In the genomic region with DNA sequence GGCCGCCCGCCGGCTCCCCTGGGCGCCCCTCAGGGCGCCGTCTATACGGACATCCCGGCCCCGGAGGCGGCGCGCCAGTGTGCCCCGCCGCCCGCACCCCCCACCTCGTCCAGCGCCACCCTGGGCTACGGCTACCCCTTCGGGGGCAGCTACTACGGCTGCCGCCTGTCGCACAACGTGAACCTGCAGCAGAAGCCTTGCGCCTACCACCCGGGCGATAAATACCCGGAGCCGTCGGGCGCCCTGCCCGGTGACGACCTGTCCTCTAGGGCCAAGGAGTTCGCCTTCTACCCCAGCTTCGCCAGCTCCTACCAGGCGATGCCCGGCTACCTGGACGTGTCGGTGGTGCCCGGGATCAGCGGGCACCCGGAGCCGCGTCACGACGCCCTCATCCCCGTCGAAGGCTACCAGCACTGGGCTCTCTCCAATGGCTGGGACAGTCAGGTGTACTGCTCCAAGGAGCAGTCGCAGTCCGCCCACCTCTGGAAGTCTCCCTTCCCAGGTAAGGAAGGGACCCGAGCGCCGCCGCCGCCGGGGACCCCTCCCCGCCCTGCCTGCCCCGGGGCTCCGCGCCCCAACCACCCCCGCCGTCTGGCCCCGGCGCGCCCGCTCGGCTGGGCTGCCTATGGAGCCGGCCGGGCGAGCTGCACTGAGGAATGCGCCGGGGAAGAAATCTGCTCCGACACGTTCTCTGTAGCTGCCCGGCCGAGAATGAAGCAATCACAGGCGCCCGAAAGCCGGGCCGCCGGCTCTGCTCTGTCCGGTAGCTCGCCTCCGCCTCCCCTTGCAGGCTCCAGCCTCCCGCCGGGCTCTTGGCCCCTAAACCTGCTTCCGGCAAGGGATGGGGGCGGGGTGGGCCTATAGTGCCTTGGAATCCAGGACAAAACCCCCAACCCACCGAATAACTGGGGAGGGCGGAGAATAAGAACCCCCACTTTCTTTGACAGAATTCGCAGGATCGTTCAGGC, we compare ENCODE assay signal across 10 cellular contexts. TPM values are rescaled to one million over a fixed set of nuclear protein-coding genes. Genes with fewer than 3 reads are reported as not detected.
DNase-seq lines count a peak whose midpoint lies in the region; ATAC-seq and TF ChIP-seq lines count a peak whose summit lies in the region.
"Had no signal": no experiment of that assay in that cellular context is flagged by ENCODE, and none has a peak within 500 bp of the region (broad histone marks: within the 10 kb centered on the region; RNA-seq: fewer than 3 reads in every experiment).

No MANE protein-coding gene starts in this region.

- no CpG with 5 or more reads among the region's 91 CpGs for WGBS in trophoblast cell (ENCODE audit: extremely low coverage, insufficient coverage, insufficient read length)

- H3K18ac ChIP-seq in trophoblast cell (ENCODE audit: low read length), result peak overlapping the region; percentile 98

- no peaks in the 10 kb centered on the region for H3K9me3 Mint-ChIP-seq in activated naive CD8-positive, alpha-beta T cell treated with anti-CD3 and anti-CD28 coated beads, Interleukin-2, amount 50 U/mL, for 24 hours
- H3K9me3 Mint-ChIP-seq: dendritic cell treated with granulocyte-macrophage colony-stimulating factor and Interleukin-4, amounts not matched to agents 40 ng/mL and 50 ng/mL, for 4 days had no signal

- intact Hi-C loops in dorsolateral prefrontal cortex (cut with DNase I), result no loop called here

- peak overlapping the region; percentile 90 for H3K4ac ChIP-seq in trophoblast cell (ENCODE audit: low read depth, low read length)

- H4K12ac ChIP-seq in trophoblast cell (ENCODE audit: low read depth, low read length), result peak overlapping the region; percentile 87

- peak overlapping the region; percentile 87 for H2BK5ac ChIP-seq in trophoblast cell (ENCODE audit: low read depth, low read length, poor library complexity)

- H3K27ac ChIP-seq in trophoblast cell (ENCODE audit: low read depth, low read length) (peak overlapping the region; percentile 84), dorsolateral prefrontal cortex (no peak overlapping the region)

- H3K4me1 ChIP-seq in trophoblast cell (ENCODE audit: control insufficient read depth in 1 of 2, insufficient read depth in 2 of 2, low read length in 2 of 2), result peaks cover 8 to 17% of the 10 kb centered on the region in 2 experiments

- H3K4me3 ChIP-seq in epithelial cell of esophagus (ENCODE audit: low read length) (no peak overlapping the region), trophoblast cell (ENCODE audit: low read depth, low read length) (peak overlapping the region; percentile 85), dorsolateral prefrontal cortex (peak overlapping the region in 1 of 59 donors; percentile 10)
- H3K4me3 ChIP-seq: lung had no signal

- H3K4me2 ChIP-seq in trophoblast cell (ENCODE audit: low read length), result peak overlapping the region; percentile 88

- H4K91ac ChIP-seq in trophoblast cell (ENCODE audit: low read depth, low read length), result peak overlapping the region; percentile 84

- DNase-seq in EL (peak; percentile 67), M059J (ENCODE audit: low read depth) (peak; percentile 56), epithelial cell of esophagus (ENCODE audit: low read depth) (peak; percentile 88), trophoblast cell (peak; percentile 77 to 83), dorsolateral prefrontal cortex (no peak), HUDEP-2 (lab: John Stamatoyannopoulos, UW; ENCODE audit: unreplicated experiment in 76 of 76) (no peak)
- DNase-seq in activated naive CD8-positive, alpha-beta T cell treated with anti-CD3 and anti-CD28 coated beads, Interleukin-2, amount 50 U/mL, for 24 hours, result no peak

- peak overlapping the region; percentile 90 for H4K8ac ChIP-seq in trophoblast cell (ENCODE audit: low read depth, low read length)

- H2AFZ ChIP-seq in trophoblast cell (ENCODE audit: insufficient read depth, low read length, poor library complexity), result peak overlapping the region; percentile 66

- H3K14ac ChIP-seq in trophoblast cell (ENCODE audit: low read length), result peak overlapping the region; percentile 97

- H3K4me1 Mint-ChIP-seq in activated naive CD8-positive, alpha-beta T cell treated with anti-CD3 and anti-CD28 coated beads, Interleukin-2, amount 50 U/mL, for 24 hours, result peaks cover 7% of the 10 kb centered on the region

- peak overlapping the region; percentile 96 for H2AK5ac ChIP-seq in trophoblast cell (ENCODE audit: low read length)

- peaks cover 88% of the 10 kb centered on the region for H3K27me3 Mint-ChIP-seq in activated naive CD8-positive, alpha-beta T cell treated with anti-CD3 and anti-CD28 coated beads, Interleukin-2, amount 50 U/mL, for 24 hours

- H3K36me3 ChIP-seq in trophoblast cell (ENCODE audit: control insufficient read depth in 1 of 2, insufficient read depth in 2 of 2, low read length in 2 of 2), result no peaks in the 10 kb centered on the region

- peaks cover 52% of the 10 kb centered on the region for H3K27me3 ChIP-seq in trophoblast cell (ENCODE audit: insufficient read depth, low read length)
- peaks cover 36 to 100% (median 100%) of the 10 kb centered on the region in 45 donors for H3K27me3 ChIP-seq in dorsolateral prefrontal cortex

- H3K4me3 Mint-ChIP-seq in activated naive CD8-positive, alpha-beta T cell treated with anti-CD3 and anti-CD28 coated beads, Interleukin-2, amount 50 U/mL, for 24 hours, result no peak overlapping the region
- H3K4me3 Mint-ChIP-seq: dendritic cell treated with granulocyte-macrophage colony-stimulating factor and Interleukin-4, amounts not matched to agents 40 ng/mL and 50 ng/mL, for 4 days had no signal

- H3K79me2 ChIP-seq in trophoblast cell (ENCODE audit: control insufficient read depth, insufficient read depth, low read length, poor library complexity), result peaks cover 14% of the 10 kb centered on the region

- H2BK12ac ChIP-seq in trophoblast cell (ENCODE audit: low read length), result peak overlapping the region; percentile 95

- peaks cover 21% of the 10 kb centered on the region for H3K79me1 ChIP-seq in trophoblast cell (ENCODE audit: low read length)

- no peak overlapping the region for H3K23ac ChIP-seq in trophoblast cell (ENCODE audit: low read length)

- ATAC-seq in HG03095 (IDR thresholded peaks at IDR 0.05; ENCODE audit: unreplicated experiment), result no peak
- no peak for ATAC-seq in activated naive CD8-positive, alpha-beta T cell treated with anti-CD3 and anti-CD28 coated beads, Interleukin-2, amount 50 U/mL, for 24 hours

- no peak overlapping the region for H3K27ac Mint-ChIP-seq in activated naive CD8-positive, alpha-beta T cell treated with anti-CD3 and anti-CD28 coated beads, Interleukin-2, amount 50 U/mL, for 24 hours
- H3K27ac Mint-ChIP-seq: dendritic cell treated with granulocyte-macrophage colony-stimulating factor and Interleukin-4, amounts not matched to agents 40 ng/mL and 50 ng/mL, for 4 days had no signal

- H3K9ac ChIP-seq in trophoblast cell (ENCODE audit: low read length), result peak overlapping the region; percentile 80

- peaks cover 5% of the 10 kb centered on the region for H3K9me3 ChIP-seq in trophoblast cell (ENCODE audit: insufficient read depth, low read depth, low read length)

- TF ChIP-seq CTCF in epithelial cell of esophagus (IDR thresholded peaks at IDR 0.05; ENCODE audit: insufficient read depth, low read depth, low read length, missing control alignments), result no peak
- TF ChIP-seq CTCF in dorsolateral prefrontal cortex (IDR thresholded peaks at IDR 0.05 in 54 of 56, conservative IDR thresholded peaks at IDR 0.05 in 2 of 56; ENCODE audit: low read depth in 1 of 56, partially characterized antibody in 56 of 56), result no peak

- H3K36me3 Mint-ChIP-seq in activated naive CD8-positive, alpha-beta T cell treated with anti-CD3 and anti-CD28 coated beads, Interleukin-2, amount 50 U/mL, for 24 hours (ENCODE audit: low read depth), result no peaks in the 10 kb centered on the region

- H2BK120ac ChIP-seq in trophoblast cell (ENCODE audit: insufficient read depth, low read length, poor library complexity), result peak overlapping the region; percentile 97

RNA-seq across cellular contexts. Expression of a gene that starts 0.8 kb away (rescaled TPM):
- total RNA-seq in M059J (2014; rRNA removed; shearing (Covaris generic)), result 27.8 and 31.2 TPM in 2 replicates
- 8.8 and 9.2 TPM in 2 replicates for polyA plus RNA-seq in trophoblast cell (2013)
- total RNA-seq in dorsolateral prefrontal cortex, result not detected
- total RNA-seq: lung had no signal
- polyA plus RNA-seq: lung had no signal

RNA-seq across cellular contexts. Expression of a gene that starts 15.3 kb away (rescaled TPM):
- total RNA-seq in M059J (2014; rRNA removed; shearing (Covaris generic)), result not detected in 2 replicates
- 0.07 and 0.11 TPM in 2 replicates for polyA plus RNA-seq in trophoblast cell (2013)
- total RNA-seq in dorsolateral prefrontal cortex, result not detected
- total RNA-seq: lung had no signal
- polyA plus RNA-seq: lung had no signal

RNA-seq across cellular contexts. Expression of a gene that starts 33.5 kb away (rescaled TPM):
- 1.7 and 1.9 TPM in 2 replicates for total RNA-seq in M059J (2014; rRNA removed; shearing (Covaris generic))
- polyA plus RNA-seq in trophoblast cell (2013), result 0.22 and 0.29 TPM in 2 replicates
- total RNA-seq in dorsolateral prefrontal cortex, result not detected
- total RNA-seq: lung had no signal
- polyA plus RNA-seq: lung had no signal

RNA-seq across cellular contexts. Expression of a gene that starts 35.3 kb away (rescaled TPM):
- total RNA-seq in M059J (2014; rRNA removed; shearing (Covaris generic)), result 5.0 and 7.4 TPM in 2 replicates
- polyA plus RNA-seq in trophoblast cell (2013), result 1.5 and 1.6 TPM in 2 replicates
- not detected for total RNA-seq in dorsolateral prefrontal cortex
- polyA plus RNA-seq: lung had no signal

RNA-seq across cellular contexts. Expression of a gene that starts 45.5 kb away (rescaled TPM):
- total RNA-seq in M059J (2014; rRNA removed; shearing (Covaris generic)), result 15.0 and 15.3 TPM in 2 replicates
- polyA plus RNA-seq in trophoblast cell (2013), result 0.03 and 0.04 TPM in 2 replicates
- total RNA-seq in dorsolateral prefrontal cortex, result under 1 TPM in 1 of 120 experiments, not detected in 119; 0.34 TPM
- polyA plus RNA-seq: lung had no signal

Comparison
In these comparisons a context has a peak if more than half of its experiments do, and no peak if none do; other contexts are left out.
1. DNase-seq: peak in EL (single experiment), M059J (single experiment), epithelial cell of esophagus (single experiment) and trophoblast cell (2 of 2); none in dorsolateral prefrontal cortex (0 of 10), HUDEP-2 (0 of 76) and activated naive CD8-positive, alpha-beta T cell treated with anti-CD3 and anti-CD28 coated beads, Interleukin-2, amount 50 U/mL, for 24 hours (single experiment).
2. RNA of a gene that starts 0.8 kb away (total RNA-seq): 27.8 to 31.2 TPM in M059J; not detected in dorsolateral prefrontal cortex; every median in the first group is over 10 times any median in the second.